In genomic region chr11:95119361-95120060, GRCh38 we compare ENCODE assay signal across 23 cellular contexts. TPM values are rescaled to one million over a fixed set of nuclear protein-coding genes. Genes with fewer than 3 reads are reported as not detected.
A peak's percentile ranks its signal among the peaks of the same experiment; 100 is the strongest.
DNase-seq lines count a peak whose midpoint lies in the region; ATAC-seq lines count a peak whose summit lies in the region.
"Had no signal": no experiment of that assay in that cellular context is flagged by ENCODE, and none has a peak within 500 bp of the region (broad histone marks: within the 10 kb centered on the region; RNA-seq: fewer than 3 reads in every experiment).

No MANE protein-coding gene starts in this region.

- H3K27ac ChIP-seq in BLaER1, result no peak overlapping the region
- H3K27ac ChIP-seq in Karpas-422 (ENCODE audit: low read length), result no peak overlapping the region
- H3K27ac ChIP-seq: left lung, SK-N-MC had no signal

- no peak overlapping the region for H2AFZ ChIP-seq in Karpas-422 (ENCODE audit: low read length)

- H3K36me3 ChIP-seq in BLaER1 (peaks cover 25% of the 10 kb centered on the region), Karpas-422 (ENCODE audit: insufficient read depth, low read length) (no peaks in the 10 kb centered on the region)
- H3K36me3 ChIP-seq: left lung had no signal

- H4K20me1 ChIP-seq in BLaER1, result peaks cover 97% of the 10 kb centered on the region
- H4K20me1 ChIP-seq in Karpas-422 (ENCODE audit: insufficient read depth, low read depth, low read length), result peaks cover 3% of the 10 kb centered on the region; the same call in 1 of the 2 replicates

- no peaks in the 10 kb centered on the region for H3K9me2 ChIP-seq in Karpas-422 (replicated peaks; ENCODE audit: insufficient read depth, low read length)

- H3K4me3 ChIP-seq in BLaER1 (no peak overlapping the region), Karpas-422 (ENCODE audit: low read length) (no peak overlapping the region)
- H3K4me3 ChIP-seq: left lung, SK-N-MC had no signal

- H3K4me2 ChIP-seq in BLaER1 (peak overlapping the region; percentile 15; the same call in 1 of the 2 replicates), Karpas-422 (ENCODE audit: low read depth, low read length, poor library complexity, severe bottlenecking) (no peak overlapping the region)

- H3K27ac Mint-ChIP-seq in activated T-helper 17 cell treated with anti-CD3 and anti-CD28 coated beads, Interleukin-2, amount 50 U/mL, for 72 hours, result no peak overlapping the region
- H3K27ac Mint-ChIP-seq: CD8-positive, alpha-beta T cell; H9; stimulated activated naive CD8-positive, alpha-beta T cell treated with anti-CD3 and anti-CD28 coated beads, Interleukin-15, Interleukin-2, amounts not matched to agents 100 ng/mL and 50 ng/mL, for 24 hours; type B pancreatic cell had no signal

- no peak overlapping the region for H3K9ac ChIP-seq in BLaER1
- no peak overlapping the region for H3K9ac ChIP-seq in Karpas-422 (ENCODE audit: low read length)

- H3K36me3 Mint-ChIP-seq in activated T-helper 17 cell treated with anti-CD3 and anti-CD28 coated beads, Interleukin-2, amount 50 U/mL, for 72 hours (ENCODE audit: low read depth), result no peaks in the 10 kb centered on the region
- H3K36me3 Mint-ChIP-seq: CD8-positive, alpha-beta T cell; type B pancreatic cell had no signal

- H3K27me3 ChIP-seq in BLaER1, result no peaks in the 10 kb centered on the region
- H3K27me3 ChIP-seq in Karpas-422 (ENCODE audit: low read length), result no peaks in the 10 kb centered on the region
- H3K27me3 ChIP-seq: left lung had no signal

- peaks cover 15% of the 10 kb centered on the region for H3K9me3 ChIP-seq in BLaER1
- H3K9me3 ChIP-seq in Karpas-422 (ENCODE audit: low read length), result no peaks in the 10 kb centered on the region
- H3K9me3 ChIP-seq: left lung had no signal

- peak; percentile 89 for DNase-seq in myocyte (ENCODE audit: low read depth)
- no peak for DNase-seq in HK-2 (ENCODE audit: unreplicated experiment)
- DNase-seq in Karpas-422, result no peak
- no peak for DNase-seq in AML-193 (lab: John Stamatoyannopoulos, UW)
- DNase-seq: activated CD4-positive, CD25-positive, alpha-beta regulatory T cell treated with anti-CD3 and anti-CD28 coated beads, Interleukin-2, amount 50 U/mL, for 72 hours; activated CD8-positive, alpha-beta memory T cell treated with anti-CD3 and anti-CD28 coated beads, Interleukin-2, amount 50 U/mL, for 4 hours; CD8-positive, alpha-beta T cell; DND-41; foreskin melanocyte; H9; KG1; left lung; NCI-H1105; NCI-H2107; NCI-H524 treated with DMSO at 0.1 percent for 48 hours; T-helper 9 cell had no signal

- H3K79me2 ChIP-seq in Karpas-422 (ENCODE audit: low read length), result no peaks in the 10 kb centered on the region

- H3K4me1 Mint-ChIP-seq in activated T-helper 17 cell treated with anti-CD3 and anti-CD28 coated beads, Interleukin-2, amount 50 U/mL, for 72 hours, result peaks cover 11% of the 10 kb centered on the region
- H3K4me1 Mint-ChIP-seq: H9 had no signal

- H3K4me3 Mint-ChIP-seq in activated T-helper 17 cell treated with anti-CD3 and anti-CD28 coated beads, Interleukin-2, amount 50 U/mL, for 72 hours, result no peak overlapping the region
- H3K4me3 Mint-ChIP-seq: CD8-positive, alpha-beta T cell; H9; stimulated activated naive CD8-positive, alpha-beta T cell treated with anti-CD3 and anti-CD28 coated beads, Interleukin-15, Interleukin-2, amounts not matched to agents 100 ng/mL and 50 ng/mL, for 24 hours; type B pancreatic cell had no signal

- H3K4me1 ChIP-seq in BLaER1 (peaks cover 40% of the 10 kb centered on the region), Karpas-422 (ENCODE audit: low read length) (peaks cover 10% of the 10 kb centered on the region)
- H3K4me1 ChIP-seq: left lung had no signal

- no peaks in the 10 kb centered on the region for H3K27me3 Mint-ChIP-seq in activated T-helper 17 cell treated with anti-CD3 and anti-CD28 coated beads, Interleukin-2, amount 50 U/mL, for 72 hours
- H3K27me3 Mint-ChIP-seq: stimulated activated naive CD8-positive, alpha-beta T cell treated with anti-CD3 and anti-CD28 coated beads, Interleukin-15, Interleukin-2, amounts not matched to agents 100 ng/mL and 50 ng/mL, for 24 hours; type B pancreatic cell had no signal

- ATAC-seq in HG02610 (IDR thresholded peaks at IDR 0.05; ENCODE audit: unreplicated experiment) (peak; percentile 85), GM19324 (IDR thresholded peaks at IDR 0.05; ENCODE audit: low FRiP score, unreplicated experiment) (no peak)
- peak; percentile 73 for ATAC-seq in activated T-helper 17 cell treated with anti-CD3 and anti-CD28 coated beads, Interleukin-2, amount 50 U/mL, for 72 hours (replicated peaks)
- ATAC-seq: CD8-positive, alpha-beta T cell; left lung had no signal

- H3K9me3 Mint-ChIP-seq in activated T-helper 17 cell treated with anti-CD3 and anti-CD28 coated beads, Interleukin-2, amount 50 U/mL, for 72 hours, result peaks cover 4% of the 10 kb centered on the region
- H3K9me3 Mint-ChIP-seq: CD8-positive, alpha-beta T cell; H9; stimulated activated naive CD8-positive, alpha-beta T cell treated with anti-CD3 and anti-CD28 coated beads, Interleukin-15, Interleukin-2, amounts not matched to agents 100 ng/mL and 50 ng/mL, for 24 hours had no signal

RNA-seq across cellular contexts. Expression of gene ENDOD1, which starts 29.9 kb away (rescaled TPM):
- 1 to 10 TPM; 6.7 to 8.0 TPM for total RNA-seq in activated T-helper 17 cell treated with anti-CD3 and anti-CD28 coated beads, Interleukin-2, amount 50 U/mL, for 72 hours
- 21.7 and 64.8 TPM in 2 replicates for total RNA-seq in myocyte
- 8.1 TPM for polyA plus RNA-seq in myocyte (2012)
- total RNA-seq in Karpas-422 (2014; rRNA removed; shearing (Covaris generic); ENCODE audit: low replicate concordance), result 11.0 and 12.8 TPM in 2 replicates

RNA-seq across cellular contexts. Expression of gene SRSF8, which starts 52.8 kb away (rescaled TPM):
- total RNA-seq in activated T-helper 17 cell treated with anti-CD3 and anti-CD28 coated beads, Interleukin-2, amount 50 U/mL, for 72 hours, result 10 to 100 TPM; 25.5 to 32.1 TPM
- total RNA-seq in myocyte, result 18.4 and 28.7 TPM in 2 replicates
- polyA plus RNA-seq in myocyte (2012), result 28.4 TPM
- total RNA-seq in Karpas-422 (2014; rRNA removed; shearing (Covaris generic); ENCODE audit: low replicate concordance), result 50.0 and 111 TPM in 2 replicates
